Comparison of ENCODE assay signal across 10 cellular contexts in genomic region chr9:35563791-35564197, GRCh38. TPM values are rescaled to one million over a fixed set of nuclear protein-coding genes. Genes with fewer than 3 reads are reported as not detected.
A peak's percentile ranks its signal among the peaks of the same experiment; 100 is the strongest.
DNase-seq lines count a peak whose midpoint lies in the region; ATAC-seq lines count a peak whose summit lies in the region.
"Had no signal": no experiment of that assay in that cellular context is flagged by ENCODE, and none has a peak within 500 bp of the region (broad histone marks: within the 10 kb centered on the region; RNA-seq: fewer than 3 reads in every experiment).

No MANE protein-coding gene starts in this region.

- CTCF ChIA-PET in T-cell (lab: Charles Lee) = no interaction called here

- no peaks in the 10 kb centered on the region for H3K36me3 Mint-ChIP-seq in T-cell

- DNase-seq in GM23248 (no peak), astrocyte of the hippocampus (ENCODE audit: low read depth, low spot score) (peak; percentile 40), iPS-NIHi11 (ENCODE audit: low spot score) (peak; percentile 76), retina (peak; percentile 58), T-helper 1 cell (no peak), activated gamma-delta T cell treated with Interleukin-2 at 50 U/mL for 16 hours (no peak), NCI-H2171 treated with DMSO at 0.1 percent for 48 hours (lab: John Stamatoyannopoulos, UW) (no peak), T-cell (no peak)
- DNase-seq: activated naive CD4-positive, alpha-beta T cell; NCI-H446 treated with DMSO at 0.1 percent for 48 hours had no signal

- H3K4me2 ChIP-seq in GM23248 (ENCODE audit: unreplicated experiment) = no peak overlapping the region

- no peak overlapping the region for H3K27ac Mint-ChIP-seq in T-cell

- 0 out of 2 replicates have a peak, but pooled peaks cover 5% of the 10 kb centered on the region for H3K79me2 ChIP-seq in GM23248 (ENCODE audit: insufficient read depth)

- H3K9me2 ChIP-seq in GM23248 (ENCODE audit: insufficient read depth) = no peaks in the 10 kb centered on the region

- no peak for ATAC-seq in T-cell (replicated peaks in 1 of 4)

- peak overlapping the region; percentile 19; the same call in 1 of the 2 replicates for H3K27ac ChIP-seq in GM23248

- POLR2A ChIA-PET in T-cell (lab: Charles Lee) = no interaction called here

- H3K9ac ChIP-seq in GM23248 = 0 out of 2 replicates have a peak overlapping the region, but pooled peaks have one; percentile 25

- H4K20me1 ChIP-seq in GM23248 (ENCODE audit: insufficient read depth) = no peaks in the 10 kb centered on the region

- no peaks in the 10 kb centered on the region for H3K27me3 Mint-ChIP-seq in T-cell

- H3K27me3 ChIP-seq in GM23248 (replicated peaks; ENCODE audit: insufficient read depth) = no peaks in the 10 kb centered on the region

- H3F3A ChIP-seq in GM23248 (ENCODE audit: insufficient read depth) = peaks cover 37% of the 10 kb centered on the region

- H3K4me1 Mint-ChIP-seq in T-cell = no peaks in the 10 kb centered on the region

- H3K4me1 ChIP-seq in GM23248 (ENCODE audit: insufficient read depth) = peaks cover 27% of the 10 kb centered on the region; the same call in 1 of the 2 replicates

- H3K4me3 ChIP-seq in GM23248 = no peak overlapping the region

- WGBS in GM23248 (ENCODE audit: low coverage in 1 of 2, low lambda C conversion rate in 2 of 2, missing lambda C conversion rate in 2 of 2), 2 experiments = 58 to 61% methylated on average over 12 to 14 of the region's 14 CpGs

- H3K9me3 ChIP-seq in GM23248 (ENCODE audit: low read depth) = no peaks in the 10 kb centered on the region

- H3K9me3 Mint-ChIP-seq in T-cell = no peaks in the 10 kb centered on the region

- in situ Hi-C loops in GM23248 (cut with MboI) = no loop called here

- H3K36me3 ChIP-seq in GM23248 (ENCODE audit: low read depth) = peaks cover 21% of the 10 kb centered on the region

- no peak overlapping the region for H2AFZ ChIP-seq in GM23248

- no peak overlapping the region for H3K4me3 Mint-ChIP-seq in T-cell

RNA-seq across cellular contexts. Expression of gene TESK1, which starts 41.3 kb away (rescaled TPM):
- 21.6 and 33.0 TPM in 2 replicates for total RNA-seq in GM23248 (2014; rRNA removed; shearing (Covaris generic))
- polyA plus RNA-seq in GM23248 (2016; fragmentation: Nextera tagmentation; extraction: Ambion mirVana) = 14.1 and 14.9 TPM in 2 replicates
- 10 to 100 TPM; 24.2 to 56.1 (median 47.6) TPM for total RNA-seq in T-cell

RNA-seq across cellular contexts. Expression of gene CD72, which starts 54.4 kb away (rescaled TPM):
- total RNA-seq in GM23248 (2014; rRNA removed; shearing (Covaris generic)) = 3.9 TPM in 1 of 2 replicates, not detected in the other
- polyA plus RNA-seq in GM23248 (2016; fragmentation: Nextera tagmentation; extraction: Ambion mirVana) = 1.6 and 1.9 TPM in 2 replicates
- 1 to 10 TPM; 2.5 to 9.2 (median 4.9) TPM for total RNA-seq in T-cell

Comparison
In these comparisons a context has a peak if more than half of its experiments do, and no peak if none do; other contexts are left out.
1. DNase-seq: peak in astrocyte of the hippocampus (single experiment), iPS-NIHi11 (single experiment) and retina (single experiment); none in GM23248 (single experiment), T-helper 1 cell (0 of 5), activated gamma-delta T cell treated with Interleukin-2 at 50 U/mL for 16 hours (single experiment), NCI-H2171 treated with DMSO at 0.1 percent for 48 hours (single experiment) and T-cell (0 of 34).